24 cellular contexts compared by ENCODE assay signal in genomic region chr6:151148111-151148510, GRCh38.
A peak's percentile ranks its signal among the peaks of the same experiment; 100 is the strongest.
DNase-seq lines count a peak whose midpoint lies in the region; ATAC-seq, FAIRE-seq and TF ChIP-seq lines count a peak whose summit lies in the region.
"Had no signal": no experiment of that assay in that cellular context is flagged by ENCODE, and none has a peak within 500 bp of the region (broad histone marks: within the 10 kb centered on the region; RNA-seq: fewer than 3 reads in every experiment).

No MANE protein-coding gene starts in this region.

- no peak overlapping the region for H3K9ac ChIP-seq in HepG2 (ENCODE audit: insufficient read depth, low read depth, low read length)
- no peak overlapping the region for H3K9ac ChIP-seq in endodermal cell (ENCODE audit: extremely low read depth, low read length, poor library complexity, severe bottlenecking)

- TF ChIP-seq CTCF in HepG2 (CRISPR knock-in tag; IDR thresholded peaks at IDR 0.05) = no peak
- no peak for TF ChIP-seq CTCF in right lobe of liver (IDR thresholded peaks at IDR 0.05)
- no peak for TF ChIP-seq CTCF in endodermal cell (conservative IDR thresholded peaks at IDR 0.05)

- 36% methylated on average over 8 of the region's 8 CpGs for WGBS in HepG2 (ENCODE audit: low lambda C conversion rate)
- 100% methylated on average over 1 of the region's 8 CpGs for whole genome bisulfite sequencing in right lobe of liver (ENCODE audit: insufficient coverage, low coverage, low lambda C conversion rate, missing lambda C conversion rate)
- 82 to 83% methylated on average over 8 of the region's 8 CpGs for WGBS in endodermal cell (ENCODE audit: insufficient coverage in 1 of 2, insufficient read length in 1 of 2), 2 experiments

- peaks cover 5% of the 10 kb centered on the region for H3K9me3 Mint-ChIP-seq in endodermal cell
- H3K9me3 Mint-ChIP-seq: activated CD4-positive, alpha-beta memory T cell treated with anti-CD3 and anti-CD28 coated beads, Interleukin-2, amount 10 ng/mL, durations not matched to agents 7 days and 5 days; activated naive CD8-positive, alpha-beta T cell treated with anti-CD3 and anti-CD28 coated beads, Interleukin-2, amount 10 ng/mL, durations not matched to agents 7 days and 5 days had no signal

- no peaks in the 10 kb centered on the region for H3K79me2 ChIP-seq in HepG2 (ENCODE audit: insufficient read depth, low read length)

- H3K36me3 ChIP-seq in HepG2 (replicated peaks in 1 of 2; ENCODE audit: control insufficient read depth in 1 of 2, insufficient read depth in 2 of 2, low read length in 2 of 2) (no peaks in the 10 kb centered on the region), right lobe of liver (no peaks in the 10 kb centered on the region), endodermal cell (ENCODE audit: control insufficient read depth, insufficient read depth, low read length) (no peaks in the 10 kb centered on the region)
- H3K36me3 ChIP-seq: prostate gland, upper lobe of right lung had no signal

- intact Hi-C loops in HepG2 (cut with micrococcal nuclease; ENCODE audit: unreplicated experiment) = no loop called here
- intact Hi-C loops in right lobe of liver (cut with DNase I) = no loop called here

- H2AFZ ChIP-seq in HepG2 (ENCODE audit: low read length) = no peak overlapping the region

- BruUV-seq in HepG2 (replicated peaks; lab: Mats Ljungman, UMichigan) = no TSS peak

- H3K27me3 Mint-ChIP-seq in endodermal cell (ENCODE audit: insufficient read depth) = peaks cover 4% of the 10 kb centered on the region

- no peak for DNase-seq in HepG2 (ENCODE audit: low spot score)
- no peak for DNase-seq in right lobe of liver
- DNase-seq in endodermal cell = peak; percentile 53
- peak; percentile 58 for DNase-seq in left kidney (ENCODE audit: low read depth, low spot score)
- DNase-seq in NCI-H1436 (lab: John Stamatoyannopoulos, UW) = no peak
- DNase-seq in NCI-H2029 treated with DMSO at 0.1 percent for 48 hours (lab: John Stamatoyannopoulos, UW) = no peak
- DNase-seq: activated CD4-positive, alpha-beta memory T cell treated with anti-CD3 and anti-CD28 coated beads, Interleukin-2, amount 10 ng/mL, durations not matched to agents 7 days and 5 days; activated CD4-positive, CD25-positive, alpha-beta regulatory T cell treated with anti-CD3 and anti-CD28 coated beads, Interleukin-2, amount 50 U/mL, for 72 hours; activated effector memory CD4-positive, alpha-beta T cell treated with Interleukin-2 at 50 U/mL for 16 hours; activated naive CD8-positive, alpha-beta T cell treated with anti-CD3 and anti-CD28 coated beads, Interleukin-2, amount 10 ng/mL, durations not matched to agents 7 days and 5 days; activated T-cell treated with anti-CD3 and anti-CD28 coated beads for 4 hours; head of caudate nucleus; NCI-H1930; NCI-H774; OCI-M1; T-cell; upper lobe of right lung had no signal

- H3K4me1 Mint-ChIP-seq in endodermal cell = no peaks in the 10 kb centered on the region
- H3K4me1 Mint-ChIP-seq: activated CD4-positive, alpha-beta memory T cell treated with anti-CD3 and anti-CD28 coated beads, Interleukin-2, amount 10 ng/mL, durations not matched to agents 7 days and 5 days; activated naive CD8-positive, alpha-beta T cell treated with anti-CD3 and anti-CD28 coated beads, Interleukin-2, amount 10 ng/mL, durations not matched to agents 7 days and 5 days; B cell; T-cell had no signal

- no peak overlapping the region for H3K27ac ChIP-seq in HepG2 (ENCODE audit: extremely low read length, insufficient read depth, low read length)
- H3K27ac ChIP-seq in right lobe of liver = no peak overlapping the region
- no peak overlapping the region for H3K27ac ChIP-seq in endodermal cell (ENCODE audit: low read depth, low read length)
- H3K27ac ChIP-seq: A549, epithelial cell of prostate, prostate gland, upper lobe of right lung had no signal

- H3K4me3 ChIP-seq in HepG2 (replicated peaks in 1 of 3; ENCODE audit: insufficient read depth in 1 of 3, low read depth in 2 of 3, low read length in 3 of 3) = no peak overlapping the region
- H3K4me3 ChIP-seq in right lobe of liver = no peak overlapping the region
- no peak overlapping the region for H3K4me3 ChIP-seq in endodermal cell (ENCODE audit: low read length)
- H3K4me3 ChIP-seq: A549, prostate gland, upper lobe of right lung had no signal

- H3K4me1 ChIP-seq in HepG2 (ENCODE audit: insufficient read depth, low read length) = peaks cover 9% of the 10 kb centered on the region
- H3K4me1 ChIP-seq in right lobe of liver = no peaks in the 10 kb centered on the region
- peaks cover 3% of the 10 kb centered on the region for H3K4me1 ChIP-seq in endodermal cell (ENCODE audit: control insufficient read depth, insufficient read depth, low read length)
- H3K4me1 ChIP-seq: A549, prostate gland had no signal

- no peaks in the 10 kb centered on the region for H3K27me3 ChIP-seq in HepG2 (ENCODE audit: control insufficient read depth in 1 of 2, insufficient read depth in 2 of 2, low read length in 2 of 2)
- no peaks in the 10 kb centered on the region for H3K27me3 ChIP-seq in right lobe of liver
- no peaks in the 10 kb centered on the region for H3K27me3 ChIP-seq in endodermal cell (ENCODE audit: control insufficient read depth, insufficient read depth, low read length, poor library complexity, severe bottlenecking)
- H3K27me3 ChIP-seq: upper lobe of right lung had no signal

- TF ChIP-seq POLR2A in HepG2 (IDR thresholded peaks at IDR 0.05; ENCODE audit: insufficient read depth in 1 of 2, low read depth in 2 of 2, low read length in 2 of 2) = no peak
- no peak for TF ChIP-seq POLR2A in right lobe of liver (IDR thresholded peaks at IDR 0.05)

- FAIRE-seq in HepG2 (lab: Jason Lieb, UNC) = no peak
- FAIRE-seq: A549, H54 had no signal

- in situ Hi-C loops in HepG2 (cut with HindIII; ENCODE audit: extremely low pct_ligation_motif_present, low pct_unique_long_range_greater_than_20kb) = no loop called here

- no peak overlapping the region for H3K4me3 Mint-ChIP-seq in endodermal cell
- H3K4me3 Mint-ChIP-seq: activated CD4-positive, alpha-beta memory T cell treated with anti-CD3 and anti-CD28 coated beads, Interleukin-2, amount 10 ng/mL, durations not matched to agents 7 days and 5 days; activated naive CD8-positive, alpha-beta T cell treated with anti-CD3 and anti-CD28 coated beads, Interleukin-2, amount 10 ng/mL, durations not matched to agents 7 days and 5 days; B cell; T-cell had no signal

- no peak for TF ChIP-seq RAD21 in HepG2 (CRISPR knock-in tag; IDR thresholded peaks at IDR 0.05)

- CTCF ChIA-PET in HepG2 (lab: Yijun Ruan, JAX; ENCODE audit: low intra/inter-chr PET ratio, low total read pairs) = no interaction called here

- no peaks in the 10 kb centered on the region for H4K20me1 ChIP-seq in HepG2 (ENCODE audit: insufficient read depth, low read length)

- H3K27ac Mint-ChIP-seq in endodermal cell = no peak overlapping the region
- H3K27ac Mint-ChIP-seq: activated CD4-positive, alpha-beta memory T cell treated with anti-CD3 and anti-CD28 coated beads, Interleukin-2, amount 10 ng/mL, durations not matched to agents 7 days and 5 days; activated naive CD8-positive, alpha-beta T cell treated with anti-CD3 and anti-CD28 coated beads, Interleukin-2, amount 10 ng/mL, durations not matched to agents 7 days and 5 days; B cell; T-cell had no signal

- no peaks in the 10 kb centered on the region for H3K36me3 Mint-ChIP-seq in endodermal cell (ENCODE audit: low read depth)
- H3K36me3 Mint-ChIP-seq: activated naive CD8-positive, alpha-beta T cell treated with anti-CD3 and anti-CD28 coated beads, Interleukin-2, amount 10 ng/mL, durations not matched to agents 7 days and 5 days; T-cell had no signal

- ATAC-seq in HepG2 (peak; percentile 43), right lobe of liver (no peak), HG02571 (IDR thresholded peaks at IDR 0.05; ENCODE audit: unreplicated experiment) (no peak), GM21515 (IDR thresholded peaks at IDR 0.05; ENCODE audit: unreplicated experiment) (no peak)
- ATAC-seq: A549, T-cell, upper lobe of right lung had no signal

- no peak for TF ChIP-seq EP300 in HepG2 (IDR thresholded peaks at IDR 0.05; ENCODE audit: low read depth in 2 of 2, low read length in 2 of 2)
- TF ChIP-seq EP300 in HepG2 (CRISPR knock-in tag; IDR thresholded peaks at IDR 0.05; ENCODE audit: borderline replicate concordance) = no peak

- no peak overlapping the region for H3K4me2 ChIP-seq in HepG2 (ENCODE audit: low read depth, low read length)
- H3K4me2 ChIP-seq: A549 had no signal

- POLR2A ChIA-PET in HepG2 (lab: Yijun Ruan, JAX) = no interaction called here

- H3K9me3 ChIP-seq in HepG2 (ENCODE audit: low read length) = no peaks in the 10 kb centered on the region
- no peaks in the 10 kb centered on the region for H3K9me3 ChIP-seq in right lobe of liver
- H3K9me3 ChIP-seq in endodermal cell (ENCODE audit: control insufficient read depth, low read length) = no peaks in the 10 kb centered on the region
- H3K9me3 ChIP-seq: A549, prostate gland, upper lobe of right lung had no signal

TF ChIP-seq in HepG2, 621 proteins besides CTCF, POLR2A, EP300 and RAD21 (continues in another document):
- TF ChIP-seq ZNF280D (CRISPR knock-in tag; IDR thresholded peaks at IDR 0.05) = no peak

Comparison
In these comparisons a context has a peak if more than half of its experiments do, and no peak if none do; other contexts are left out.
1. DNase-seq: peak in endodermal cell (single experiment) and left kidney (single experiment); none in HepG2 (single experiment), right lobe of liver (0 of 3), NCI-H1436 (single experiment) and NCI-H2029 treated with DMSO at 0.1 percent for 48 hours (single experiment).